ENCODE assay signal across 1 cellular context in the genomic region with DNA sequence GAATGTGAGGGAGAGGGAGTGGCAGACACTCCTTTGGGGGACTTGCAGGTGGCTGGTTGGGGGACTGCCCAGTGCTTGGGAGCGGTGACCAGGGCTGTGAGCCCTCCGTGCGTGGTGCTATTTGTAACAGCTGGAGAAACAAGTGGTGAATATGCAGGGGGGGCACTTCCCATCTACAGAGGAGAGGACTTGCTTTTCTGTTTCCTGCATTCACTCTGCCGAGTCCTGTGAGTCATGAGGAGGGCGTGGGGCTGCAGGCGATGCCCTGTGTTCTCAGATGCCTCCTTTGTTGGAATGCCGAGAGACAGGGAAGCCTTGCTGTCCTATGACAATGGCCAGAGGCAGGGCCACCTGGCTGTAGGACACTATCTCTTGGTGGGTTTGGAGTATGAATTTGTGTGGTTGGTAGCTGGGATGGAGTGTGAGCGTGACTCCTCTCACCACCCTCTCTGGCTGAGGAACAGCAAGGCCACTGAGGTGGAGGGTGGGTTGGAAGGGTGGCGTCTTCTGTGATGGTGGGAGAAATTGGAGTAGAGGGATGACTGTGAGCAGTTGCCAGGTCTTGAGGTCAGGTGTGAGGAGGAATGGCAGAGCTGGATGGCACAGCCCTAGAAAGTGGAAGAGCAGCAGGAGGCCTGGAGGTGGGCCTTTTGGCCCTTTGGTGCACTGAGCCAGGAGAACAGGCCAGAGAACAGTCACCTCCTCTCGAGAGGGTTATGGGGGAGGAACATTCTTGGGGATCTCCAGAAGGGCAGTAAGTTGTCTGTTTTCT.
TF ChIP-seq lines count a peak whose summit lies in the region.

No MANE protein-coding gene starts in this region.

TF ChIP-seq in endothelial cell of umbilical vein, 7 proteins besides CTCF, POLR2A, EP300 and RAD21:
- TF ChIP-seq FOS (IDR thresholded peaks at IDR 0.05; ENCODE audit: borderline replicate concordance, insufficient read depth, low read length) = peak; percentile 79
- no peak for TF ChIP-seq JUN (IDR thresholded peaks at IDR 0.05; ENCODE audit: borderline replicate concordance, insufficient read depth, insufficient read length, low read depth)
- TF ChIP-seq MYC (IDR thresholded peaks at IDR 0.05; ENCODE audit: low read depth, low read length) = no peak
